In the genomic region with DNA sequence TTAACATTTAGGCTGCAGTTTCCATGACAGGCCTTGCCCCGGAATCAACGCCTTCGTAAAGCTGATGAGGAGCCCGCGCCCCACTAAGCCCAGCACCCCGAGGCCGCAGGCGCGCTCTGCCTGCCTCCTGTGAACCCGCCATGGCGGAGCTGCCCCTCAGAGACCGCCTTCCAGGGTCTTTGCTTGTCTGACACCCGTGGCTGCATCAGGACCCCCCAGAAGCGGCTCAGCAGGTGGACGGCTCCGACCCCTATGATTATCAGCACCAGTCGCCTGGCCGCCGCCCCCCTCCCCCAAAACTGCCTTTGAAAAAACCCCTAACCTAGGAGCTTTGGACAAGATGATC, we compare ENCODE assay signal across 6 cellular contexts. TPM values are rescaled to one million over a fixed set of nuclear protein-coding genes. Genes with fewer than 3 reads are reported as not detected.
DNase-seq lines count a peak whose midpoint lies in the region; ATAC-seq lines count a peak whose summit lies in the region.

No MANE protein-coding gene starts in this region.

- peaks cover 5% of the 10 kb centered on the region for H3K4me1 ChIP-seq in right cardiac atrium (ENCODE audit: control insufficient read depth, insufficient read depth, low read length)
- H3K4me1 ChIP-seq in urinary bladder (ENCODE audit: insufficient read depth): no peaks in the 10 kb centered on the region

- 24% methylated on average over 19 of the region's 19 CpGs for WGBS in right cardiac atrium
- 28% methylated on average over 19 of the region's 19 CpGs for WGBS in urinary bladder

- H3K36me3 ChIP-seq in urinary bladder (ENCODE audit: insufficient read depth): no peaks in the 10 kb centered on the region

- no peak for DNase-seq in Right ventricle myocardium inferior (ENCODE audit: missing footprints)
- no peak for DNase-seq in left ventricle myocardium superior
- peak in 1 of 3 donors; percentile 74 for DNase-seq in right cardiac atrium
- DNase-seq in mesenteric fat pad (ENCODE audit: low spot score): no peak
- DNase-seq in NCI-H345 (lab: John Stamatoyannopoulos, UW): no peak

- intact Hi-C loops in Right ventricle myocardium inferior (cut with DNase I) (loop anchor here (2.0 kb wide), 1 partner anchor 26 kb away; the partner anchor contains the start of gene ARRDC1), left ventricle myocardium superior (cut with micrococcal nuclease) (no loop called here), right cardiac atrium (cut with DNase I) (no loop called here)

- no peaks in the 10 kb centered on the region for H3K9me3 ChIP-seq in right cardiac atrium (ENCODE audit: control insufficient read depth, low read length)

- ATAC-seq in Right ventricle myocardium inferior: peak; percentile 27
- ATAC-seq in left ventricle myocardium superior: no peak
- ATAC-seq in right cardiac atrium: peak in 1 of 2 donors; percentile 35

- H3K4me3 ChIP-seq in right cardiac atrium (ENCODE audit: low read length) (peak overlapping the region; percentile 59), urinary bladder (ENCODE audit: low read depth, low read length) (peak overlapping the region; percentile 94)

- peak overlapping the region; percentile 25 for H3K27ac ChIP-seq in right cardiac atrium (ENCODE audit: low read length)
- H3K27ac ChIP-seq in urinary bladder (ENCODE audit: low read depth): no peak overlapping the region

- H3K27me3 ChIP-seq in right cardiac atrium (ENCODE audit: control insufficient read depth, insufficient read depth): no peaks in the 10 kb centered on the region

RNA-seq across cellular contexts. Expression of gene DPH7, which starts 0.5 kb away (rescaled TPM):
- 17.2 TPM for total RNA-seq in Right ventricle myocardium inferior
- total RNA-seq in left ventricle myocardium superior: 21.8 TPM
- 10 to 100 TPM; 17.8 to 28.1 (median 21.1) TPM for total RNA-seq in right cardiac atrium
- 20.5 TPM for polyA plus RNA-seq in right cardiac atrium
- 21.2 TPM for total RNA-seq in urinary bladder
- 28.8 TPM for polyA plus RNA-seq in urinary bladder
- total RNA-seq in mesenteric fat pad: 17.6 TPM

RNA-seq across cellular contexts. Expression of gene ZMYND19, which starts 11.1 kb away (rescaled TPM):
- 10.8 TPM for total RNA-seq in Right ventricle myocardium inferior
- 11.6 TPM for total RNA-seq in left ventricle myocardium superior
- total RNA-seq in right cardiac atrium: 1 to 10 TPM; 7.6 to 9.4 (median 9.0) TPM
- 9.5 TPM for polyA plus RNA-seq in right cardiac atrium
- total RNA-seq in urinary bladder: 7.9 TPM
- polyA plus RNA-seq in urinary bladder: 13.2 TPM
- total RNA-seq in mesenteric fat pad: 18.6 TPM

RNA-seq across cellular contexts. Expression of gene ARRDC1, which starts 26.3 kb away (rescaled TPM):
- total RNA-seq in Right ventricle myocardium inferior: 17.5 TPM
- total RNA-seq in left ventricle myocardium superior: 17.3 TPM
- total RNA-seq in right cardiac atrium: 10 to 100 TPM; 13.7 to 24.3 (median 20.2) TPM
- 38.7 TPM for polyA plus RNA-seq in right cardiac atrium
- total RNA-seq in urinary bladder: 14.3 TPM
- 37.5 TPM for polyA plus RNA-seq in urinary bladder
- 22.4 TPM for total RNA-seq in mesenteric fat pad

RNA-seq across cellular contexts. Expression of gene MRPL41, which starts 27.6 kb away (rescaled TPM):
- total RNA-seq in Right ventricle myocardium inferior (244 TPM), left ventricle myocardium superior (228 TPM), right cardiac atrium (100 to 1,000 TPM; 149 to 194 (median 185) TPM), urinary bladder (16.7 TPM), mesenteric fat pad (81.6 TPM)
- polyA plus RNA-seq in right cardiac atrium (460 TPM), urinary bladder (74.9 TPM)

RNA-seq across cellular contexts. Expression of gene PNPLA7, which starts 29.0 kb away (rescaled TPM):
- total RNA-seq in Right ventricle myocardium inferior (9.8 TPM), left ventricle myocardium superior (10.7 TPM), right cardiac atrium (10 to 100 TPM in 1 of 4 donors, 1 to 10 TPM in 3; 7.4 to 13.0 (median 7.6) TPM), urinary bladder (1.1 TPM), mesenteric fat pad (32.1 TPM)
- polyA plus RNA-seq in right cardiac atrium (5.5 TPM), urinary bladder (6.4 TPM)
